ENCODE assay signal across 9 cellular contexts in genomic region chr12:1531654-1532366, GRCh38.
DNase-seq lines count a peak whose midpoint lies in the region; ATAC-seq and TF ChIP-seq lines count a peak whose summit lies in the region.
"Had no signal": no experiment of that assay in that cellular context is flagged by ENCODE, and none has a peak within 500 bp of the region (broad histone marks: within the 10 kb centered on the region; RNA-seq: fewer than 3 reads in every experiment).

No MANE protein-coding gene starts in this region.

- H3K27me3 Mint-ChIP-seq in stimulated activated naive CD8-positive, alpha-beta T cell treated with anti-CD3 and anti-CD28 coated beads, Interleukin-15, Interleukin-2, amounts not matched to agents 100 ng/mL and 50 ng/mL, for 24 hours, result peaks cover 75% of the 10 kb centered on the region

- no peak overlapping the region for H4K8ac ChIP-seq in mesendoderm (ENCODE audit: low read depth, low read length)

- H2BK120ac ChIP-seq in mesendoderm (ENCODE audit: low read depth, low read length), result no peak overlapping the region

- DNase-seq in stimulated activated naive CD8-positive, alpha-beta T cell treated with anti-CD3 and anti-CD28 coated beads, Interleukin-15, Interleukin-2, amounts not matched to agents 100 U/mL and 50 U/mL, for 24 hours, result no peak
- DNase-seq in ascending aorta (ENCODE audit: low spot score in 2 of 2) (no peak), mesendoderm (no peak), T1000 (lab: John Stamatoyannopoulos, UW) (no peak)
- DNase-seq in central memory CD4-positive, alpha-beta T cell, result no peak

- no peaks in the 10 kb centered on the region for H3K79me2 ChIP-seq in mesendoderm (ENCODE audit: control insufficient read depth, insufficient read depth, low read length)

- peaks cover 2 to 4% of the 10 kb centered on the region in 2 donors for H3K4me1 ChIP-seq in ascending aorta
- H3K4me1 ChIP-seq in mesendoderm (ENCODE audit: control insufficient read depth, low read depth, low read length), result no peaks in the 10 kb centered on the region

- H3K27me3 ChIP-seq in ascending aorta (no peaks in the 10 kb centered on the region), mesendoderm (ENCODE audit: insufficient read depth, low read length, poor library complexity) (peaks cover 32% of the 10 kb centered on the region)

- no peak overlapping the region for H3K4ac ChIP-seq in mesendoderm (ENCODE audit: low read depth, low read length)

- no peak overlapping the region for H3K27ac ChIP-seq in ascending aorta
- no peak overlapping the region for H3K27ac ChIP-seq in mesendoderm (ENCODE audit: low read depth, low read length)

- H3K9ac ChIP-seq in mesendoderm (ENCODE audit: low read length), result no peak overlapping the region

- H3K18ac ChIP-seq in mesendoderm (ENCODE audit: low read length), result no peak overlapping the region

- intact Hi-C loops in ascending aorta (cut with DNase I), result no loop called here

- no peak overlapping the region for H3K27ac Mint-ChIP-seq in stimulated activated naive CD8-positive, alpha-beta T cell treated with anti-CD3 and anti-CD28 coated beads, Interleukin-15, Interleukin-2, amounts not matched to agents 100 ng/mL and 50 ng/mL, for 24 hours
- H3K27ac Mint-ChIP-seq: activated naive CD4-positive, alpha-beta T cell treated with anti-CD3 and anti-CD28 coated beads, Interleukin-2, amount 50 U/mL, for 72 hours had no signal

- H3K56ac ChIP-seq in mesendoderm (ENCODE audit: low read length), result no peak overlapping the region

- H3K4me1 Mint-ChIP-seq in stimulated activated naive CD8-positive, alpha-beta T cell treated with anti-CD3 and anti-CD28 coated beads, Interleukin-15, Interleukin-2, amounts not matched to agents 100 ng/mL and 50 ng/mL, for 24 hours (ENCODE audit: low read depth), result peaks cover 41% of the 10 kb centered on the region

- H3K36me3 ChIP-seq in ascending aorta (no peaks in the 10 kb centered on the region), mesendoderm (ENCODE audit: control insufficient read depth, insufficient read depth, low read length) (no peaks in the 10 kb centered on the region)

- ATAC-seq in stimulated activated naive CD8-positive, alpha-beta T cell treated with anti-CD3 and anti-CD28 coated beads, Interleukin-15, Interleukin-2, amounts not matched to agents 100 U/mL and 50 U/mL, for 24 hours, result no peak
- no peak for ATAC-seq in GM21529 (IDR thresholded peaks at IDR 0.05; ENCODE audit: unreplicated experiment)
- no peak for ATAC-seq in GM18858 (IDR thresholded peaks at IDR 0.05; ENCODE audit: unreplicated experiment)

- H3K4me2 ChIP-seq in mesendoderm (ENCODE audit: low read length), result peak overlapping the region; percentile 50

- no peak overlapping the region for H2BK15ac ChIP-seq in mesendoderm (replicated peaks; ENCODE audit: low read depth)

- H3K79me1 ChIP-seq in mesendoderm (ENCODE audit: low read length), result no peaks in the 10 kb centered on the region

- peak overlapping the region; percentile 63 for H3K4me3 Mint-ChIP-seq in stimulated activated naive CD8-positive, alpha-beta T cell treated with anti-CD3 and anti-CD28 coated beads, Interleukin-15, Interleukin-2, amounts not matched to agents 100 ng/mL and 50 ng/mL, for 24 hours

- peak overlapping the region; percentile 48 to 66 for H3K4me3 ChIP-seq in ascending aorta
- H3K4me3 ChIP-seq in mesendoderm (ENCODE audit: low read length), result no peak overlapping the region

- no peaks in the 10 kb centered on the region for H3K9me3 Mint-ChIP-seq in stimulated activated naive CD8-positive, alpha-beta T cell treated with anti-CD3 and anti-CD28 coated beads, Interleukin-15, Interleukin-2, amounts not matched to agents 100 ng/mL and 50 ng/mL, for 24 hours
- H3K9me3 Mint-ChIP-seq: activated naive CD4-positive, alpha-beta T cell treated with anti-CD3 and anti-CD28 coated beads, Interleukin-2, amount 50 U/mL, for 72 hours had no signal

- no peak for TF ChIP-seq CTCF in ascending aorta (IDR thresholded peaks at IDR 0.05)

- WGBS in mesendoderm (ENCODE audit: extremely low coverage, insufficient coverage, low lambda C conversion rate), result no CpG with 5 or more reads among the region's 26 CpGs

- H3K36me3 Mint-ChIP-seq in stimulated activated naive CD8-positive, alpha-beta T cell treated with anti-CD3 and anti-CD28 coated beads, Interleukin-15, Interleukin-2, amounts not matched to agents 100 ng/mL and 50 ng/mL, for 24 hours (ENCODE audit: low read depth), result no peaks in the 10 kb centered on the region

- H2BK5ac ChIP-seq in mesendoderm (ENCODE audit: low read length), result no peak overlapping the region

- no peak overlapping the region for H4K5ac ChIP-seq in mesendoderm (ENCODE audit: low read length)

- peak overlapping the region; percentile 81 for H3K23ac ChIP-seq in mesendoderm (ENCODE audit: low read length)

- H3K9me3 ChIP-seq in ascending aorta, result no peaks in the 10 kb centered on the region

- no peak overlapping the region for H2AK5ac ChIP-seq in mesendoderm (ENCODE audit: low read length)
